In genomic region chr15:22979699-22980188, GRCh38 we compare ENCODE assay signal across 8 cellular contexts. TPM values are rescaled to one million over a fixed set of nuclear protein-coding genes. Genes with fewer than 3 reads are reported as not detected.
DNase-seq lines count a peak whose midpoint lies in the region; ATAC-seq and TF ChIP-seq lines count a peak whose summit lies in the region.

No MANE protein-coding gene starts in this region.

- peaks cover 17% of the 10 kb centered on the region for H3K27me3 Mint-ChIP-seq in IgD-negative memory B cell
- H3K27me3 Mint-ChIP-seq in activated naive CD4-positive, alpha-beta T cell treated with anti-CD3 and anti-CD28 coated beads, Interleukin-2, amount 50 U/mL, for 24 hours: peaks cover 12% of the 10 kb centered on the region

- 0 to 2% (median 2%) methylated on average over 16 to 49 of the region's 49 CpGs for WGBS in heart left ventricle, 4 donors

- peaks cover 0 to 30% (median 9%) of the 10 kb centered on the region in 12 donors for H3K4me1 ChIP-seq in heart left ventricle

- TF ChIP-seq CTCF in AG04450 (IDR thresholded peaks at IDR 0.05; ENCODE audit: low read depth, low read length) (no peak), heart left ventricle (IDR thresholded peaks at IDR 0.05) (no peak)

- peaks cover 0 to 4% (median 0%) of the 10 kb centered on the region in 3 donors for H3K9me3 Mint-ChIP-seq in IgD-negative memory B cell
- no peaks in the 10 kb centered on the region for H3K9me3 Mint-ChIP-seq in activated naive CD4-positive, alpha-beta T cell treated with anti-CD3 and anti-CD28 coated beads, Interleukin-2, amount 50 U/mL, for 24 hours

- intact Hi-C loops in heart left ventricle (cut with DNase I): loop anchor here in 8 of 10 donors (2.0 to 10.0 kb wide), 8 partner anchors 19 to 195 kb away; partner anchors contain the start of genes TUBGCP5 (in 2 of the 8) and NIPA1 (in 1 of the 8)
- intact Hi-C loops in posterior vena cava (cut with DNase I): no loop called here

- no peaks in the 10 kb centered on the region for H3K9me3 ChIP-seq in AG04450 (ENCODE audit: control insufficient read depth, insufficient read depth, low read length)
- H3K9me3 ChIP-seq in heart left ventricle: no peaks in the 10 kb centered on the region

- H3K4me3 ChIP-seq in AG04450 (ENCODE audit: low read depth, low read length) (peak overlapping the region; percentile 94), heart left ventricle (peak overlapping the region; percentile 70 to 99 (median 88))

- H3K27ac Mint-ChIP-seq in IgD-negative memory B cell: peak overlapping the region in 1 of 3 donors; percentile 6
- H3K27ac Mint-ChIP-seq in activated naive CD4-positive, alpha-beta T cell treated with anti-CD3 and anti-CD28 coated beads, Interleukin-2, amount 50 U/mL, for 24 hours: no peak overlapping the region

- H3K36me3 ChIP-seq in heart left ventricle: no peaks in the 10 kb centered on the region

- H3K27ac ChIP-seq in AG04450 (ENCODE audit: low read depth, low read length) (peak overlapping the region; percentile 57), heart left ventricle (peak overlapping the region; percentile 73 to 92 (median 86))

- no peaks in the 10 kb centered on the region for H3K27me3 ChIP-seq in AG04450 (ENCODE audit: control insufficient read depth, insufficient read depth, low read length)
- no peaks in the 10 kb centered on the region for H3K27me3 ChIP-seq in heart left ventricle

- DNase-seq in AG04450 (ENCODE audit: low read depth, low spot score) (no peak), heart left ventricle (peak in 4 of 5 donors; percentile 36 to 47 (median 44)), posterior vena cava (ENCODE audit: low spot score) (peak; percentile 81), NCI-H1092 treated with DMSO at 0.1 percent for 48 hours (lab: John Stamatoyannopoulos, UW) (no peak), mesenteric fat pad (ENCODE audit: low spot score) (no peak)

- H3K4me3 Mint-ChIP-seq in IgD-negative memory B cell: peak overlapping the region; percentile 90 to 98 (median 95)
- peak overlapping the region; percentile 92 for H3K4me3 Mint-ChIP-seq in activated naive CD4-positive, alpha-beta T cell treated with anti-CD3 and anti-CD28 coated beads, Interleukin-2, amount 50 U/mL, for 24 hours

- H3K36me3 Mint-ChIP-seq in IgD-negative memory B cell: no peaks in the 10 kb centered on the region
- H3K36me3 Mint-ChIP-seq in activated naive CD4-positive, alpha-beta T cell treated with anti-CD3 and anti-CD28 coated beads, Interleukin-2, amount 50 U/mL, for 24 hours: no peaks in the 10 kb centered on the region

- peaks cover 8 to 16% (median 13%) of the 10 kb centered on the region in 3 donors for H3K4me1 Mint-ChIP-seq in IgD-negative memory B cell
- H3K4me1 Mint-ChIP-seq in activated naive CD4-positive, alpha-beta T cell treated with anti-CD3 and anti-CD28 coated beads, Interleukin-2, amount 50 U/mL, for 24 hours: peaks cover 15% of the 10 kb centered on the region

- TF ChIP-seq POLR2A in heart left ventricle (IDR thresholded peaks at IDR 0.05): no peak

- ATAC-seq in GM18909 (IDR thresholded peaks at IDR 0.05; ENCODE audit: poor library complexity, unreplicated experiment) (peak; percentile 7), heart left ventricle (peak in 2 of 4 donors; percentile 4 to 36)

- POLR2A ChIA-PET in AG04450 (lab: Yijun Ruan, JAX): interaction anchor here (0.9 to 1.9 kb wide), 3 partner anchors 16 to 91 kb away, joined by 4 to 8 read pairs (median 5); no protein-coding TSS in a partner anchor

- CTCF ChIA-PET in AG04450 (lab: Charles Lee): interaction anchor here (0.6 kb wide), 1 partner anchor 20 kb away, joined by 3 read pairs; no protein-coding TSS in a partner anchor

RNA-seq across cellular contexts. Expression of gene CYFIP1, which starts 0.4 kb away (rescaled TPM):
- polyA plus RNA-seq in AG04450 (2011; rRNA removed) (70.9 and 78.4 TPM in 2 replicates), IgD-negative memory B cell (12.5 TPM), heart left ventricle (10 to 100 TPM in 1 of 2 donors, 1 to 10 TPM in 1; 7.6 to 32.8 TPM)
- polyA minus RNA-seq in AG04450 (2011; rRNA and poly(A)+ RNA removed): 142 and 149 TPM in 2 replicates
- total RNA-seq in heart left ventricle (100 to 1,000 TPM in 1 of 9 donors, 10 to 100 TPM in 8; 23.4 to 111 (median 34.6) TPM), posterior vena cava (100 to 1,000 TPM; 116 to 119 TPM), mesenteric fat pad (138 TPM)

RNA-seq across cellular contexts. Expression of gene TUBGCP5, which starts 59.6 kb away (rescaled TPM):
- 11.4 and 15.7 TPM in 2 replicates for polyA plus RNA-seq in AG04450 (2011; rRNA removed)
- polyA minus RNA-seq in AG04450 (2011; rRNA and poly(A)+ RNA removed): 8.6 and 18.1 TPM in 2 replicates
- 4.8 TPM for polyA plus RNA-seq in IgD-negative memory B cell
- total RNA-seq in heart left ventricle: 10 to 100 TPM in 7 of 9 donors, 1 to 10 TPM in 2; 9.5 to 14.7 (median 13.2) TPM
- 1 to 10 TPM; 4.7 to 5.0 TPM for polyA plus RNA-seq in heart left ventricle
- 10 to 100 TPM; 13.6 to 16.6 TPM for total RNA-seq in posterior vena cava
- 16.3 TPM for total RNA-seq in mesenteric fat pad

Comparison
In these comparisons a context has a peak if more than half of its experiments do, and no peak if none do; other contexts are left out.
1. DNase-seq: peak in heart left ventricle (4 of 5) and posterior vena cava (single experiment); none in AG04450 (single experiment), NCI-H1092 treated with DMSO at 0.1 percent for 48 hours (single experiment) and mesenteric fat pad (single experiment).
2. intact Hi-C loops: an anchor here in heart left ventricle (2.0 to 10.0 kb wide); none called in posterior vena cava.